1 cellular context compared by ENCODE assay signal in genomic region chr20:348972-349841, GRCh38.
TF ChIP-seq lines count a peak whose summit lies in the region.

No MANE protein-coding gene starts in this region.

TF ChIP-seq in HepG2, 621 proteins besides CTCF, POLR2A, EP300 and RAD21 (continued from another document):
- TF ChIP-seq IRF2 (CRISPR knock-in tag; IDR thresholded peaks at IDR 0.05) (peak; percentile 51; the same call in 1 of the 2 replicates), MZF1 (CRISPR knock-in tag; IDR thresholded peaks at IDR 0.05; ENCODE audit: borderline replicate concordance) (no peak), NFAT5 (CRISPR knock-in tag; IDR thresholded peaks at IDR 0.05) (no peak), MEIS2 (CRISPR knock-in tag; IDR thresholded peaks at IDR 0.05) (peak; percentile 70; the same call in 1 of the 2 replicates), ARID4A (CRISPR knock-in tag; IDR thresholded peaks at IDR 0.05; ENCODE audit: borderline replicate concordance) (peak; percentile 73), HIVEP1 (CRISPR knock-in tag; IDR thresholded peaks at IDR 0.05) (0 out of 2 replicates have a peak, but pooled peaks have one; percentile 25), SSRP1 (CRISPR knock-in tag; IDR thresholded peaks at IDR 0.05) (peak; percentile 46; the same call in 1 of the 2 replicates), MED1 (CRISPR knock-in tag; IDR thresholded peaks at IDR 0.05) (peak; percentile 86), ZNF513 (CRISPR knock-in tag; conservative IDR thresholded peaks at IDR 0.05) (no peak), CEBPG (CRISPR knock-in tag; IDR thresholded peaks at IDR 0.05) (peak; percentile 53), TMF1 (CRISPR knock-in tag; IDR thresholded peaks at IDR 0.05; ENCODE audit: low read depth) (0 out of 2 replicates have a peak, but pooled peaks have one; percentile 60), MED8 (CRISPR knock-in tag; IDR thresholded peaks at IDR 0.05; ENCODE audit: insufficient replicate concordance) (no peak), MLLT10 (CRISPR knock-in tag; IDR thresholded peaks at IDR 0.05) (0 out of 2 replicates have a peak, but pooled peaks have one; percentile 58), PHF20 (CRISPR knock-in tag; IDR thresholded peaks at IDR 0.05) (peak; percentile 37; the same call in 1 of the 2 replicates), ZSCAN12 (CRISPR knock-in tag; IDR thresholded peaks at IDR 0.05) (no peak), PBX3 (CRISPR knock-in tag; IDR thresholded peaks at IDR 0.05; ENCODE audit: borderline replicate concordance) (no peak), ELF3 (CRISPR knock-in tag; IDR thresholded peaks at IDR 0.05) (peak; percentile 91), ZNF317 (CRISPR knock-in tag; IDR thresholded peaks at IDR 0.05) (no peak), ZNF616 (CRISPR knock-in tag; IDR thresholded peaks at IDR 0.05; ENCODE audit: low read depth) (no peak), AKAP8 (CRISPR knock-in tag; IDR thresholded peaks at IDR 0.05) (no peak), ZNF574 (CRISPR knock-in tag; IDR thresholded peaks at IDR 0.05) (peak; percentile 79), ZNF20 (CRISPR knock-in tag; IDR thresholded peaks at IDR 0.05) (no peak), FOSL2 (CRISPR knock-in tag; IDR thresholded peaks at IDR 0.05) (peak; percentile 33; the same call in 1 of the 2 replicates), PHB2 (IDR thresholded peaks at IDR 0.05; ENCODE audit: partially characterized antibody) (no peak), ARNTL (CRISPR knock-in tag; IDR thresholded peaks at IDR 0.05) (0 out of 2 replicates have a peak, but pooled peaks have one; percentile 46), ISL2 (CRISPR knock-in tag; IDR thresholded peaks at IDR 0.05) (peak; percentile 66; the same call in 1 of the 2 replicates), MNT (IDR thresholded peaks at IDR 0.05) (no peak; the same call in 1 of the 2 replicates), ZNF782 (CRISPR knock-in tag; IDR thresholded peaks at IDR 0.05; ENCODE audit: borderline replicate concordance) (0 out of 2 replicates have a peak, but pooled peaks have one; percentile 16), HOXA3 (CRISPR knock-in tag; IDR thresholded peaks at IDR 0.05) (peak; percentile 83), FOXK1 (CRISPR knock-in tag; IDR thresholded peaks at IDR 0.05; ENCODE audit: borderline replicate concordance, low read depth) (peak; percentile 94; the same call in 1 of the 2 replicates), SALL1 (CRISPR knock-in tag; IDR thresholded peaks at IDR 0.05) (peak; percentile 85), AGO2 (optimal IDR thresholded peaks at IDR 0.05; ENCODE audit: low read depth, low read length) (peak; percentile 75), KAT8 (CRISPR knock-in tag; IDR thresholded peaks at IDR 0.05) (peak; percentile 39; the same call in 1 of the 2 replicates)
